ENCODE assay signal across 2 cellular contexts in genomic region chr10:34223658-34224057, GRCh38.
TF ChIP-seq lines count a peak whose summit lies in the region.

No MANE protein-coding gene starts in this region.

TF ChIP-seq in HepG2, 621 proteins besides CTCF, POLR2A, EP300 and RAD21:
- TF ChIP-seq HOXA3 (CRISPR knock-in tag; IDR thresholded peaks at IDR 0.05) (no peak), NFIC (IDR thresholded peaks at IDR 0.05; ENCODE audit: low read length) (no peak), RBAK (CRISPR knock-in tag; IDR thresholded peaks at IDR 0.05) (no peak), ZNF557 (CRISPR knock-in tag; IDR thresholded peaks at IDR 0.05) (no peak), ZNF768 (CRISPR knock-in tag; IDR thresholded peaks at IDR 0.05) (peak; percentile 60; the same call in 1 of the 2 replicates)
TF ChIP-seq in HepG2: peak in this region for 1.

TF ChIP-seq in GM12878, 131 proteins besides CTCF, POLR2A, EP300 and RAD21:
- no peak for TF ChIP-seq CHD4 (IDR thresholded peaks at IDR 0.05)
- TF ChIP-seq SKIL (IDR thresholded peaks at IDR 0.05; ENCODE audit: low read depth, poor library complexity, severe bottlenecking) = no peak
- TF ChIP-seq PBX3 (IDR thresholded peaks at IDR 0.05; ENCODE audit: insufficient replicate concordance, low read depth, low read length) = no peak
- TF ChIP-seq RCOR1 (conservative IDR thresholded peaks at IDR 0.05; ENCODE audit: low read depth, low read length) = no peak
- no peak for TF ChIP-seq MAX (IDR thresholded peaks at IDR 0.05; ENCODE audit: low read depth, low read length)
- TF ChIP-seq FOXK2 (IDR thresholded peaks at IDR 0.05) = no peak
- TF ChIP-seq SIN3A (IDR thresholded peaks at IDR 0.05; ENCODE audit: low read depth, low read length) = no peak
